In the genomic region with DNA sequence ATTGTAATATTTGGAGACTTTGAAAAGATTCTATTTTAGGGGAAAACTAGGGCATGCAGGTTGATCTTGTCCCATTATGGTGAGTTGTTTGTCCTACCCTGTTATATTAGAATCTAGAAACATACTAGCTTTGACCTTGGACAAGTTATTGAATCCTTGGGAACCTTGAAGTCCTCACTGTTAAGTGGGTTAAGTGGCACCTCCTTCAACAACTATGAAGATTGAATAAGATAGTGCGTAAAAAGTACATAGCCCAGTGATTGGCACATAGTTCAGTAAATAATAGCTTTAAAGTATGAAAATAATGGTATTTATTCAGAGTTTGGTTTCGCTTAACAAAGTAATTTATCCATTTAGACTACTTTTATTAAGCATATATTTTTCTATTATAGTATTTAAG, we compare ENCODE assay signal across 30 cellular contexts.
"Had no signal": no experiment of that assay in that cellular context is flagged by ENCODE, and none has a peak within 500 bp of the region (broad histone marks: within the 10 kb centered on the region; RNA-seq: fewer than 3 reads in every experiment).

No MANE protein-coding gene starts in this region.

- H3K27ac ChIP-seq: body of pancreas, brain microvascular endothelial cell, breast epithelium had no signal

- H3K4me3 ChIP-seq: adrenal gland, body of pancreas, breast epithelium had no signal

- H3K36me3 ChIP-seq: adrenal gland, brain microvascular endothelial cell, breast epithelium had no signal

- H3K9me3 ChIP-seq: adrenal gland, body of pancreas, breast epithelium had no signal

- DNase-seq: activated B cell treated with CpG ODN at 0.5 μM for 24 hours; activated CD4-positive, alpha-beta memory T cell treated with anti-CD3 and anti-CD28 coated beads for 36 hours; activated CD4-positive, alpha-beta T cell treated with anti-CD3 and anti-CD28 coated beads for 4 hours; activated CD4-positive, alpha-beta T cell treated with anti-CD3 and anti-CD28 coated beads, Interleukin-2, amount 10 ng/mL, durations not matched to agents 24 days and 14 days; activated CD4-positive, alpha-beta T cell treated with anti-CD3 and anti-CD28 coated beads, Interleukin-2, amount 50 U/mL, for 1 hour; activated CD4-positive, alpha-beta T cell treated with anti-CD3 and anti-CD28 coated beads, Interleukin-2, amount 50 U/mL, for 4 hours; activated CD4-positive, CD25-positive, alpha-beta regulatory T cell treated with anti-CD3 and anti-CD28 coated beads, Interleukin-2, amount 50 U/mL, for 72 hours; activated CD8-positive, alpha-beta memory T cell treated with anti-CD3 and anti-CD28 coated beads, Interleukin-2, amount 50 U/mL, for 4 hours; activated CD8-positive, alpha-beta T cell treated with anti-CD3 and anti-CD28 coated beads for 36 hours; activated effector memory CD4-positive, alpha-beta T cell treated with anti-CD3 and anti-CD28 coated beads, Interleukin-2, amount 50 U/mL, for 16 hours; activated gamma-delta T cell treated with Interleukin-2 at 50 U/mL for 16 hours; activated naive CD4-positive, alpha-beta T cell; activated naive CD4-positive, alpha-beta T cell treated with anti-CD3 and anti-CD28 coated beads for 36 hours; activated naive CD4-positive, alpha-beta T cell treated with anti-CD3 and anti-CD28 coated beads, Interleukin-2, amount 50 U/mL, for 16 hours; activated naive CD8-positive, alpha-beta T cell treated with anti-CD3 and anti-CD28 coated beads for 36 hours; activated T-cell treated with anti-CD3 and anti-CD28 coated beads for 4 hours; activated T-cell treated with anti-CD3 and anti-CD28 coated beads, Interleukin-2, amount 50 U/mL, for 1 hour; activated T-cell treated with anti-CD3 and anti-CD28 coated beads, Interleukin-2, amount 50 U/mL, for 4 hours; activated T-cell treated with anti-CD3 and anti-CD28 coated beads, Interleukin-2, amount 50 U/mL, for 72 hours; adrenal gland; amniotic stem cell; aorta; body of pancreas; brain microvascular endothelial cell; central memory CD4-positive, alpha-beta T cell; T-helper 2 cell; T-helper 9 cell had no signal

- ATAC-seq: activated CD8-positive, alpha-beta T cell treated with anti-CD3 and anti-CD28 coated beads for 36 hours; activated naive CD4-positive, alpha-beta T cell treated with anti-CD3 and anti-CD28 coated beads, Interleukin-2, amount 50 U/mL, for 72 hours; activated T-cell treated with anti-CD3 and anti-CD28 coated beads, Interleukin-2, amount 50 U/mL, for 4 hours; activated T-cell treated with anti-CD3 and anti-CD28 coated beads, Interleukin-2, amount 50 U/mL, for 72 hours; activated T-helper 17 cell treated with anti-CD3 and anti-CD28 coated beads, Interleukin-2, amount 50 U/mL, for 72 hours; body of pancreas had no signal

- H3K27me3 ChIP-seq: adrenal gland, body of pancreas, brain microvascular endothelial cell, breast epithelium had no signal

- H3K4me1 ChIP-seq: breast epithelium had no signal
